ENCODE assay signal across 1 cellular context in the genomic region with DNA sequence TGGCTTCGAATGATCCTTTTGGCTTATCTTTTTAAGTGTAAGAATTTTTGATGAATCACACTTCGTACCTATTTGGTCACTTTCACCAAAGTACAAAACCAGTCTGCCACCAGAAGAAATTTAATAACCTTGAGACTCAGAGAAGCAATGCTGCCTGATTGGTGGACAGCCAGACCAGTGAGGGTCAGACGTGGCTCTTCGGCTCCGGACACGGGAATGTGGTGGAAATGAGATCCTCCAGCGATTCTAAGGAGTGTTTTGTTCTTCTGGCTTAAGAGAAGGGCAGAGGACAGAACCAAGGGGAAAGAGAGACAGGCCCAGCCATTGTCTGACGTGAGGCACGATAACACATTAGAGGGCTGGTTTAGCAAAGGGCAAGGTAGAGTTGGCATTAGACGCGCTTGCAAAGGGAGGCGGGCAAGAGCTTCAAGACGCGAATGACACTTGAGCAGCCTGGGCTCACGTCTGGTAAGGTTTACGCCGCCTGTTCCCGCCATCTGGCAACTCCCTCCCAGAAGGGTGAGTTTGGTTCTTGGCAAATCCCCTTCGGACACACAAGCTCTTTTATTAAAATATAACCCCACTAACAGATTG.
TF ChIP-seq lines count a peak whose summit lies in the region.

No MANE protein-coding gene starts in this region.

TF ChIP-seq in HCT116, 20 proteins besides CTCF, POLR2A, EP300 and RAD21 (continued from another document):
- TF ChIP-seq REST (IDR thresholded peaks at IDR 0.05; ENCODE audit: low read depth) (no peak), MAX (IDR thresholded peaks at IDR 0.05) (no peak), SRF (IDR thresholded peaks at IDR 0.05; ENCODE audit: low read depth) (no peak)
TF ChIP-seq in HCT116: peak in this region for 2.
